ENCODE assay signal across 1 cellular context in genomic region chr7:155648752-155649339, GRCh38.
TF ChIP-seq lines count a peak whose summit lies in the region.

No MANE protein-coding gene starts in this region.

TF ChIP-seq in K562, 482 proteins besides CTCF, POLR2A, EP300 and RAD21 (continued from another document and continues in another):
- TF ChIP-seq ZNF407 (IDR thresholded peaks at IDR 0.05; ENCODE audit: low read depth) (no peak), ZNF75A (CRISPR knock-in tag; IDR thresholded peaks at IDR 0.05) (no peak), DMBX1 (CRISPR knock-in tag; IDR thresholded peaks at IDR 0.05; ENCODE audit: borderline replicate concordance) (no peak), RREB1 (CRISPR knock-in tag; IDR thresholded peaks at IDR 0.05) (no peak), BRF1 (IDR thresholded peaks at IDR 0.05; ENCODE audit: borderline replicate concordance, extremely low read depth, insufficient read length) (no peak), MLLT1 (IDR thresholded peaks at IDR 0.05) (peak in 1 of 2 experiments; percentile 53; a peak in 1 of 4 replicates), NFIX (CRISPR knock-in tag; IDR thresholded peaks at IDR 0.05; ENCODE audit: low read depth) (no peak), RFX5 (IDR thresholded peaks at IDR 0.05; ENCODE audit: low read depth, low read length) (no peak), MYC (IDR thresholded peaks at IDR 0.05; ENCODE audit: low read depth, low read length) (no peak), MYC (CRISPR knock-in tag; IDR thresholded peaks at IDR 0.05; ENCODE audit: borderline replicate concordance, low read depth) (no peak), CUX1 (CRISPR knock-in tag; IDR thresholded peaks at IDR 0.05) (no peak), HNRNPLL (IDR thresholded peaks at IDR 0.05; ENCODE audit: low read depth, low read length, poor library complexity, severe bottlenecking) (no peak), MYNN (IDR thresholded peaks at IDR 0.05) (no peak), MYNN (CRISPR knock-in tag; IDR thresholded peaks at IDR 0.05) (no peak), CAMTA2 (CRISPR knock-in tag; conservative IDR thresholded peaks at IDR 0.05) (no peak), SP1 (CRISPR knock-in tag; IDR thresholded peaks at IDR 0.05) (no peak), ARNT (IDR thresholded peaks at IDR 0.05) (0 out of 4 replicates have a peak, but pooled peaks of 1 of the 2 experiments have one; percentile 55), JUND (IDR thresholded peaks at IDR 0.05; ENCODE audit: borderline replicate concordance, low read depth, low read length) (no peak), JUND (tag; IDR thresholded peaks at IDR 0.05; ENCODE audit: borderline replicate concordance, low read depth, low read length) (0 out of 3 replicates have a peak, but pooled peaks have one; percentile 18), CREB5 (CRISPR knock-in tag; IDR thresholded peaks at IDR 0.05) (no peak), SMARCC2 (IDR thresholded peaks at IDR 0.05; ENCODE audit: low read depth) (no peak), ZFPM2 (CRISPR knock-in tag; IDR thresholded peaks at IDR 0.05) (no peak), ZNF740 (CRISPR knock-in tag; IDR thresholded peaks at IDR 0.05) (no peak), ZNF740 (tag; IDR thresholded peaks at IDR 0.05) (no peak), HNRNPL (IDR thresholded peaks at IDR 0.05; ENCODE audit: low read depth, low read length) (no peak), POLR2AphosphoS2 (IDR thresholded peaks at IDR 0.05; ENCODE audit: low read length) (no peak), THRAP3 (IDR thresholded peaks at IDR 0.05; ENCODE audit: borderline replicate concordance) (no peak; the same call in 1 of the 2 replicates), PCBP1 (IDR thresholded peaks at IDR 0.05; ENCODE audit: low read depth, low read length, poor library complexity, severe bottlenecking) (no peak), JUN (IDR thresholded peaks at IDR 0.05; ENCODE audit: borderline replicate concordance, low read depth, low read length) (no peak), JUN (CRISPR knock-in tag; IDR thresholded peaks at IDR 0.05; ENCODE audit: borderline replicate concordance) (no peak), FIP1L1 (IDR thresholded peaks at IDR 0.05; ENCODE audit: low read depth, low read length, poor library complexity, severe bottlenecking) (no peak), NR3C1 (CRISPR knock-in tag; IDR thresholded peaks at IDR 0.05) (no peak), THAP7 (CRISPR knock-in tag; IDR thresholded peaks at IDR 0.05) (no peak), PYGO2 (tag; IDR thresholded peaks at IDR 0.05) (no peak), BRD9 (IDR thresholded peaks at IDR 0.05; ENCODE audit: low read depth, partially characterized antibody) (no peak), CHD2 (IDR thresholded peaks at IDR 0.05; ENCODE audit: low read depth, low read length) (no peak)
